In the genomic region with DNA sequence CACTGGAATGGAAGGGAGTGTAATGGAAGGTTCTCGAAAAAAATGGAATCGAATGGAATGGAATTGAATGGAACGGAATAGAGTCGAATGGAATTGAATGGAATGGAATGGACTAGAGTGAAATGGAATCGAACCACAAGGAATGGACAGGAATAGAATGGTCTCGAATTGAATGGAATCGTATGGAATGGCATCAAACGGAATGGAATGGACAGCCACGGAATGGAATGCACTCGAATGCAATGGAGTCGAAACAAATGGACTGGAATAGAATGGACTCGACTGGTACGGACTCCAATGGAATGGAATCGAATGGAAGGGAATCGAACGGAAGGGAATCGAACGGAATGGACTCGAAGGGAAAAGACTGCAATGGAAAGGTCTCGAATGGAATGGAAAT, we compare ENCODE assay signal across 2 cellular contexts.
DNase-seq lines count a peak whose midpoint lies in the region; ATAC-seq lines count a peak whose summit lies in the region.
"Not testable (repeated sequence)": the region's sequence is repeated elsewhere in the genome, so short reads cannot be mapped to it uniquely, and the experiment has no call there.

No MANE protein-coding gene starts in this region.

- DNase-seq in Right ventricle myocardium inferior (ENCODE audit: missing footprints); Right ventricle myocardium superior: not testable (repeated sequence)

- ATAC-seq in Right ventricle myocardium inferior (peak; percentile 28), Right ventricle myocardium superior (ENCODE audit: poor library complexity) (peak; percentile 75)

- intact Hi-C loops in Right ventricle myocardium inferior (cut with DNase I); Right ventricle myocardium superior (cut with DNase I): not testable (repeated sequence)
